Comparison of ENCODE assay signal across 12 cellular contexts in the genomic region with DNA sequence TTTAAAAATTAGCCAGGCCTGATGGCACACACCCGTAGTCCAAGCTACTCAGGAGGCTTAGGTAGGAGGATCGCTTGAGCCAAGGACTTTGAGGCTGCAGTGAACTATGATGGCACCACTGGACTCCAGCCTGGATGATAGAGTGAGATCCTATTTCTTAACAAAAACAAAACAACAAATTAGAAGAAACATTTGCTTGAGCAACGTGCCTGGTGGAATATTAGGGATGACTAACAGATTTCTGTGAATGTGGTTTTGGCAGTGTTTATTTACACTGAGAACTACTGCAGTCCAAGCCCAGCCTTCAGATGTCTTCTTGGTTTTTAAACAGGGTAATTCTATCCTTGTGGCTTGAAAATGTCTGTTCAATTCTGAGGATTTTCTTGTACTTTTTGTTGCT. TPM values are rescaled to one million over a fixed set of nuclear protein-coding genes. Genes with fewer than 3 reads are reported as not detected.
DNase-seq lines count a peak whose midpoint lies in the region; ATAC-seq, FAIRE-seq and TF ChIP-seq lines count a peak whose summit lies in the region.
"Had no signal": no experiment of that assay in that cellular context is flagged by ENCODE, and none has a peak within 500 bp of the region (broad histone marks: within the 10 kb centered on the region; RNA-seq: fewer than 3 reads in every experiment).

No MANE protein-coding gene starts in this region.

- SMC1A ChIA-PET in GM12878 (lab: Charles Lee; ENCODE audit: uncharacterized antibody, unreplicated experiment) = no interaction called here

- H4K20me1 ChIP-seq in GM12878 (ENCODE audit: control insufficient read depth, insufficient read depth) = no peaks in the 10 kb centered on the region

- H3K4me2 ChIP-seq in GM12878 (ENCODE audit: control insufficient read depth, insufficient read depth) = no peak overlapping the region

- intact Hi-C loops in GM12878 (cut with micrococcal nuclease; ENCODE audit: unreplicated experiment) (no loop called here), left lung (cut with DNase I) (no loop called here)

- POLR2A ChIA-PET in GM12878 (lab: Charles Lee) = no interaction called here

- CTCF ChIA-PET in GM12878 (lab: Yijun Ruan, JAX) = no interaction called here

- RAD21 ChIA-PET in GM12878 (lab: Charles Lee; ENCODE audit: unreplicated experiment) = no interaction called here

- H3K9me3 ChIP-seq in GM12878 (replicated peaks; ENCODE audit: control insufficient read depth, insufficient read depth, low read length) (no peaks in the 10 kb centered on the region), left lung (no peaks in the 10 kb centered on the region)
- H3K9me3 ChIP-seq: upper lobe of left lung had no signal

- 92% methylated on average over 3 of the region's 3 CpGs for WGBS in GM12878 (ENCODE audit: insufficient coverage, insufficient replicate concordance, low lambda C conversion rate, missing lambda C conversion rate)

- TF ChIP-seq CTCF in GM12878 (IDR thresholded peaks at IDR 0.05 in 2 of 3, conservative IDR thresholded peaks at IDR 0.05 in 1 of 3; ENCODE audit: control insufficient read depth in 2 of 3, extremely low read depth in 1 of 3, insufficient read depth in 1 of 3, low read depth in 3 of 3, low read length in 3 of 3) (no peak), left lung (IDR thresholded peaks at IDR 0.05) (no peak)

- no peaks in the 10 kb centered on the region for H3K79me2 ChIP-seq in GM12878 (ENCODE audit: control insufficient read depth, insufficient read depth, low read length)

- TF ChIP-seq EP300 in GM12878 (IDR thresholded peaks at IDR 0.05; ENCODE audit: borderline replicate concordance in 1 of 2, control insufficient read depth in 1 of 2, low read depth in 2 of 2, low read length in 2 of 2) = no peak

- H3K4me1 ChIP-seq in GM12878 (ENCODE audit: control insufficient read depth, insufficient read depth, low read length) = peaks cover 42% of the 10 kb centered on the region
- H3K4me1 ChIP-seq in left lung = no peaks in the 10 kb centered on the region

- TF ChIP-seq POLR2A in GM12878 (IDR thresholded peaks at IDR 0.05; ENCODE audit: low read depth, low read length) = no peak

- H3K4me3 ChIP-seq in GM12878 (no peak overlapping the region), left lung (no peak overlapping the region)
- H3K4me3 ChIP-seq: upper lobe of left lung had no signal

- in situ Hi-C loops in GM12878 (cut with MboI) = no loop called here

- BruUV-seq in GM12878 (replicated peaks; lab: Mats Ljungman, UMichigan) = no TSS peak

- FAIRE-seq in GM12878 (lab: Jason Lieb, UNC) = no peak

- no peak for TF ChIP-seq RAD21 in GM12878 (IDR thresholded peaks at IDR 0.05; ENCODE audit: insufficient read depth, low read depth, low read length)

- H3K27me3 ChIP-seq in GM12878 (replicated peaks in 1 of 2; ENCODE audit: control insufficient read depth in 2 of 2, insufficient read depth in 2 of 2, low read length in 1 of 2) (peaks cover 0 to 2% of the 10 kb centered on the region in 2 experiments; a peak in 2 of 4 replicates), left lung (peaks cover 0 to 11% of the 10 kb centered on the region in 2 donors)
- H3K27me3 ChIP-seq: upper lobe of left lung had no signal

- peak; percentile 83 for DNase-seq in AG08396 (ENCODE audit: low spot score)
- DNase-seq in HT1080 (ENCODE audit: low read depth) = peak; percentile 66
- DNase-seq in GM12878 (ENCODE audit: low read depth, low spot score) = no peak
- no peak for DNase-seq in left lung
- no peak for DNase-seq in NCI-H146 (lab: John Stamatoyannopoulos, UW)
- DNase-seq in substantia nigra (lab: John Stamatoyannopoulos, UW) = no peak
- DNase-seq: activated CD4-positive, alpha-beta T cell treated with anti-CD3 and anti-CD28 coated beads, Interleukin-2, amount 50 U/mL, for 48 hours; effector memory CD4-positive, alpha-beta T cell; stimulated activated CD4-positive, alpha-beta T cell treated with anti-CD3 and anti-CD28 coated beads, Interleukin-12 subunit alpha, Interleukin-12 subunit beta, amount 100 ng/mL, for 4 hours; upper lobe of left lung had no signal

- ATAC-seq in GM12878 (no peak), left lung (peak; percentile 68), HG03135 (IDR thresholded peaks at IDR 0.05; ENCODE audit: unreplicated experiment) (no peak), HG02571 (IDR thresholded peaks at IDR 0.05; ENCODE audit: unreplicated experiment) (no peak)

- H3K27ac ChIP-seq in GM12878 (ENCODE audit: control insufficient read depth, insufficient read depth) (no peak overlapping the region), left lung (peak overlapping the region in 1 of 2 donors; percentile 20), substantia nigra (ENCODE audit: low read depth, low read length, poor library complexity, severe bottlenecking) (no peak overlapping the region)
- H3K27ac ChIP-seq: upper lobe of left lung had no signal

- no peaks in the 10 kb centered on the region for H3K36me3 ChIP-seq in GM12878 (ENCODE audit: control insufficient read depth in 2 of 2, insufficient read depth in 2 of 2, low read length in 1 of 2)
- no peaks in the 10 kb centered on the region for H3K36me3 ChIP-seq in left lung
- H3K36me3 ChIP-seq: upper lobe of left lung had no signal

- no peak overlapping the region for H3K9ac ChIP-seq in GM12878 (ENCODE audit: control insufficient read depth, insufficient read depth, low read length)

- peak overlapping the region; percentile 51 for H2AFZ ChIP-seq in GM12878 (ENCODE audit: control insufficient read depth, low read depth, low read length)

TF ChIP-seq in GM12878, 131 proteins besides CTCF, POLR2A, EP300 and RAD21 (continues in another document):
- TF ChIP-seq PML (IDR thresholded peaks at IDR 0.05; ENCODE audit: low read length) = no peak
- TF ChIP-seq ZNF24 (IDR thresholded peaks at IDR 0.05) = no peak
- no peak for TF ChIP-seq SREBF1 (IDR thresholded peaks at IDR 0.05; ENCODE audit: low read length)
- TF ChIP-seq SPI1 (IDR thresholded peaks at IDR 0.05; ENCODE audit: borderline replicate concordance, insufficient read depth, low read depth, low read length) = no peak
- TF ChIP-seq EZH2 (IDR thresholded peaks at IDR 0.05; ENCODE audit: borderline replicate concordance, control insufficient read depth, low read depth, low read length) = no peak
- TF ChIP-seq, protein P1, sequence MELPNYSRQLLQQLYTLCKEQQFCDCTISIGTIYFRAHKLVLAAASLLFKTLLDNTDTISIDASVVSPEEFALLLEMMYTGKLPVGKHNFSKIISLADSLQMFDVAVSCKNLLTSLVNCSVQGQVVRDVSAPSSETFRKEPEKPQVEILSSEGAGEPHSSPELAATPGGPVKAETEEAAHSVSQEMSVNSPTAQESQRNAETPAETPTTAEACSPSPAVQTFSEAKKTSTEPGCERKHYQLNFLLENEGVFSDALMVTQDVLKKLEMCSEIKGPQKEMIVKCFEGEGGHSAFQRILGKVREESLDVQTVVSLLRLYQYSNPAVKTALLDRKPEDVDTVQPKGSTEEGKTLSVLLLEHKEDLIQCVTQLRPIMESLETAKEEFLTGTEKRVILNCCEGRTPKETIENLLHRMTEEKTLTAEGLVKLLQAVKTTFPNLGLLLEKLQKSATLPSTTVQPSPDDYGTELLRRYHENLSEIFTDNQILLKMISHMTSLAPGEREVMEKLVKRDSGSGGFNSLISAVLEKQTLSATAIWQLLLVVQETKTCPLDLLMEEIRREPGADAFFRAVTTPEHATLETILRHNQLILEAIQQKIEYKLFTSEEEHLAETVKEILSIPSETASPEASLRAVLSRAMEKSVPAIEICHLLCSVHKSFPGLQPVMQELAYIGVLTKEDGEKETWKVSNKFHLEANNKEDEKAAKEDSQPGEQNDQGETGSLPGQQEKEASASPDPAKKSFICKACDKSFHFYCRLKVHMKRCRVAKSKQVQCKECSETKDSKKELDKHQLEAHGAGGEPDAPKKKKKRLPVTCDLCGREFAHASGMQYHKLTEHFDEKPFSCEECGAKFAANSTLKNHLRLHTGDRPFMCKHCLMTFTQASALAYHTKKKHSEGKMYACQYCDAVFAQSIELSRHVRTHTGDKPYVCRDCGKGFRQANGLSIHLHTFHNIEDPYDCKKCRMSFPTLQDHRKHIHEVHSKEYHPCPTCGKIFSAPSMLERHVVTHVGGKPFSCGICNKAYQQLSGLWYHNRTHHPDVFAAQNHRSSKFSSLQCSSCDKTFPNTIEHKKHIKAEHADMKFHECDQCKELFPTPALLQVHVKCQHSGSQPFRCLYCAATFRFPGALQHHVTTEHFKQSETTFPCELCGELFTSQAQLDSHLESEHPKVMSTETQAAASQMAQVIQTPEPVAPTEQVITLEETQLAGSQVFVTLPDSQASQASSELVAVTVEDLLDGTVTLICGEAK (IDR thresholded peaks at IDR 0.05; ENCODE audit: borderline replicate concordance) = no peak
- TF ChIP-seq, protein P2, sequence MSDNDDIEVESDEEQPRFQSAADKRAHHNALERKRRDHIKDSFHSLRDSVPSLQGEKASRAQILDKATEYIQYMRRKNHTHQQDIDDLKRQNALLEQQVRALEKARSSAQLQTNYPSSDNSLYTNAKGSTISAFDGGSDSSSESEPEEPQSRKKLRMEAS (IDR thresholded peaks at IDR 0.05; ENCODE audit: low read depth, low read length) = no peak
- no peak for TF ChIP-seq IKZF2 (IDR thresholded peaks at IDR 0.05)
- TF ChIP-seq MYC (IDR thresholded peaks at IDR 0.05; ENCODE audit: insufficient read depth, insufficient read length, insufficient replicate concordance, low read length, severe bottlenecking) = no peak

RNA-seq across cellular contexts. Expression of a gene that starts 9.2 kb away (rescaled TPM):
- 0.13 TPM in 1 of 2 replicates, not detected in the other for total RNA-seq in HT1080 (2014; rRNA removed; shearing (Covaris generic))
- 0.02 and 0.06 TPM in 2 replicates for polyA plus RNA-seq in HT1080 (2015; cell fraction: cytosol; rRNA removed)
- polyA plus RNA-seq in HT1080 (2015; cell fraction: nucleus; rRNA removed) = 0.02 TPM in 1 of 2 replicates, not detected in the other
- 0.73 and 0.75 TPM in 2 replicates for total RNA-seq in GM12878 (2013; cell fraction: nucleolus; rRNA removed)
- total RNA-seq in GM12878 (2014; rRNA removed) = 0.05 and 0.06 TPM in 2 replicates
- 0.05 TPM in 1 of 2 replicates, not detected in the other for total RNA-seq in GM12878 (2014; rRNA removed; fragmentation: Illumina TruSeq; extraction: Trizol)
- total RNA-seq in GM12878 (2021) = 0.08 and 0.10 TPM in 2 replicates
- 0.10 TPM for polyA plus RNA-seq in GM12878 (2011; ENCODE audit: low read depth)
- polyA plus RNA-seq in GM12878 (2011; rRNA removed) = 0.03 TPM in 2 replicates
- polyA plus RNA-seq in GM12878 (2011; cell fraction: cytosol; rRNA removed) = 0.04 and 0.07 TPM in 2 replicates
- polyA plus RNA-seq in GM12878 (2011; cell fraction: nucleus; rRNA removed) = 0.04 TPM in 1 of 2 replicates, not detected in the other
- 0.31 and 0.62 TPM in 2 replicates for polyA plus RNA-seq in GM12878 (2012)
- polyA plus RNA-seq in GM12878 (2014; fragmentation: Illumina TruSeq; extraction: Trizol) = 0.01 TPM in 1 of 2 replicates, not detected in the other
- polyA plus RNA-seq in GM12878 (2014; fragmentation: Nextera tagmentation; extraction: Ambion mirVana) = under 1 TPM in 1 of 2 experiments, not detected in 1; 0.02 TPM
- 0.03 TPM in 1 of 2 replicates, not detected in the other for polyA plus RNA-seq in GM12878 (2014; rRNA removed)
- under 1 TPM in 1 of 2 experiments, not detected in 1; 0.05 TPM for polyA plus RNA-seq in GM12878 (2016; fragmentation: Nextera tagmentation; extraction: Ambion mirVana)
- polyA minus RNA-seq in GM12878 (2011; rRNA and poly(A)+ RNA removed) = 0.07 and 0.10 TPM in 2 replicates
- polyA minus RNA-seq in GM12878 (2011; cell fraction: cytosol; rRNA and poly(A)+ RNA removed) = not detected in 2 replicates
- 0.12 and 0.19 TPM in 2 replicates for polyA minus RNA-seq in GM12878 (2011; cell fraction: nucleus; rRNA and poly(A)+ RNA removed)
- total RNA-seq in left lung = under 1 TPM; 0.17 to 0.26 TPM

Comparison
In these comparisons a context has a peak if more than half of its experiments do, and no peak if none do; other contexts are left out.
1. DNase-seq: peak in AG08396 (single experiment) and HT1080 (single experiment); none in GM12878 (single experiment), left lung (0 of 2), NCI-H146 (single experiment) and substantia nigra (0 of 49).